Comparison of ENCODE assay signal across 1 cellular context in genomic region chr12:102521662-102522277, GRCh38.
TF ChIP-seq lines count a peak whose summit lies in the region.

No MANE protein-coding gene starts in this region.

TF ChIP-seq in GM12878, 131 proteins besides CTCF, POLR2A, EP300 and RAD21:
- TF ChIP-seq NR2F1 (conservative IDR thresholded peaks at IDR 0.05) (peak; percentile 54; the same call in 1 of the 2 replicates), NFIC (IDR thresholded peaks at IDR 0.05; ENCODE audit: low read depth, low read length) (0 out of 2 replicates have a peak, but pooled peaks have one; percentile 11), CREB1 (IDR thresholded peaks at IDR 0.05; ENCODE audit: low read depth) (no peak), FOS (IDR thresholded peaks at IDR 0.05; ENCODE audit: borderline replicate concordance, extremely low read depth, insufficient read length) (no peak), SKIL (IDR thresholded peaks at IDR 0.05; ENCODE audit: low read depth, poor library complexity, severe bottlenecking) (no peak), IKZF1 (conservative IDR thresholded peaks at IDR 0.05) (peak; percentile 30; the same call in 1 of the 2 replicates), RUNX3 (IDR thresholded peaks at IDR 0.05; ENCODE audit: low read length) (0 out of 2 replicates have a peak, but pooled peaks have one; percentile 31)
- TF ChIP-seq, protein P1, sequence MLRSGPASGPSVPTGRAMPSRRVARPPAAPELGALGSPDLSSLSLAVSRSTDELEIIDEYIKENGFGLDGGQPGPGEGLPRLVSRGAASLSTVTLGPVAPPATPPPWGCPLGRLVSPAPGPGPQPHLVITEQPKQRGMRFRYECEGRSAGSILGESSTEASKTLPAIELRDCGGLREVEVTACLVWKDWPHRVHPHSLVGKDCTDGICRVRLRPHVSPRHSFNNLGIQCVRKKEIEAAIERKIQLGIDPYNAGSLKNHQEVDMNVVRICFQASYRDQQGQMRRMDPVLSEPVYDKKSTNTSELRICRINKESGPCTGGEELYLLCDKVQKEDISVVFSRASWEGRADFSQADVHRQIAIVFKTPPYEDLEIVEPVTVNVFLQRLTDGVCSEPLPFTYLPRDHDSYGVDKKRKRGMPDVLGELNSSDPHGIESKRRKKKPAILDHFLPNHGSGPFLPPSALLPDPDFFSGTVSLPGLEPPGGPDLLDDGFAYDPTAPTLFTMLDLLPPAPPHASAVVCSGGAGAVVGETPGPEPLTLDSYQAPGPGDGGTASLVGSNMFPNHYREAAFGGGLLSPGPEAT (IDR thresholded peaks at IDR 0.05; ENCODE audit: low read depth) = peak; percentile 70; the same call in 1 of the 2 replicates
- TF ChIP-seq, protein P2, sequence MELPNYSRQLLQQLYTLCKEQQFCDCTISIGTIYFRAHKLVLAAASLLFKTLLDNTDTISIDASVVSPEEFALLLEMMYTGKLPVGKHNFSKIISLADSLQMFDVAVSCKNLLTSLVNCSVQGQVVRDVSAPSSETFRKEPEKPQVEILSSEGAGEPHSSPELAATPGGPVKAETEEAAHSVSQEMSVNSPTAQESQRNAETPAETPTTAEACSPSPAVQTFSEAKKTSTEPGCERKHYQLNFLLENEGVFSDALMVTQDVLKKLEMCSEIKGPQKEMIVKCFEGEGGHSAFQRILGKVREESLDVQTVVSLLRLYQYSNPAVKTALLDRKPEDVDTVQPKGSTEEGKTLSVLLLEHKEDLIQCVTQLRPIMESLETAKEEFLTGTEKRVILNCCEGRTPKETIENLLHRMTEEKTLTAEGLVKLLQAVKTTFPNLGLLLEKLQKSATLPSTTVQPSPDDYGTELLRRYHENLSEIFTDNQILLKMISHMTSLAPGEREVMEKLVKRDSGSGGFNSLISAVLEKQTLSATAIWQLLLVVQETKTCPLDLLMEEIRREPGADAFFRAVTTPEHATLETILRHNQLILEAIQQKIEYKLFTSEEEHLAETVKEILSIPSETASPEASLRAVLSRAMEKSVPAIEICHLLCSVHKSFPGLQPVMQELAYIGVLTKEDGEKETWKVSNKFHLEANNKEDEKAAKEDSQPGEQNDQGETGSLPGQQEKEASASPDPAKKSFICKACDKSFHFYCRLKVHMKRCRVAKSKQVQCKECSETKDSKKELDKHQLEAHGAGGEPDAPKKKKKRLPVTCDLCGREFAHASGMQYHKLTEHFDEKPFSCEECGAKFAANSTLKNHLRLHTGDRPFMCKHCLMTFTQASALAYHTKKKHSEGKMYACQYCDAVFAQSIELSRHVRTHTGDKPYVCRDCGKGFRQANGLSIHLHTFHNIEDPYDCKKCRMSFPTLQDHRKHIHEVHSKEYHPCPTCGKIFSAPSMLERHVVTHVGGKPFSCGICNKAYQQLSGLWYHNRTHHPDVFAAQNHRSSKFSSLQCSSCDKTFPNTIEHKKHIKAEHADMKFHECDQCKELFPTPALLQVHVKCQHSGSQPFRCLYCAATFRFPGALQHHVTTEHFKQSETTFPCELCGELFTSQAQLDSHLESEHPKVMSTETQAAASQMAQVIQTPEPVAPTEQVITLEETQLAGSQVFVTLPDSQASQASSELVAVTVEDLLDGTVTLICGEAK (IDR thresholded peaks at IDR 0.05; ENCODE audit: borderline replicate concordance) = peak; percentile 49
TF ChIP-seq in GM12878: peak in this region for 6.
